Comparison of ENCODE assay signal across 22 cellular contexts in genomic region chr20:6504826-6505225, GRCh38.
DNase-seq lines count a peak whose midpoint lies in the region; ATAC-seq, FAIRE-seq and TF ChIP-seq lines count a peak whose summit lies in the region.
"Had no signal": no experiment of that assay in that cellular context is flagged by ENCODE, and none has a peak within 500 bp of the region (broad histone marks: within the 10 kb centered on the region; RNA-seq: fewer than 3 reads in every experiment).

No MANE protein-coding gene starts in this region.

- H2AK5ac ChIP-seq in mesendoderm (ENCODE audit: low read length) = no peak overlapping the region

- TF ChIP-seq RAD21 in HepG2 (CRISPR knock-in tag; IDR thresholded peaks at IDR 0.05) = no peak

- no peak for DNase-seq in HepG2 (ENCODE audit: low spot score)
- no peak for DNase-seq in right lobe of liver
- peak; percentile 19 for DNase-seq in RPMI7951 (ENCODE audit: low read depth)
- DNase-seq in epithelial cell of esophagus (ENCODE audit: low read depth) = peak; percentile 89
- DNase-seq in mesendoderm = peak; percentile 6
- DNase-seq in nephron progenitor cell = no peak
- DNase-seq in amygdala (lab: John Stamatoyannopoulos, UW) = no peak
- no peak for DNase-seq in DMS53 treated with DMSO at 0.1 percent for 48 hours (lab: John Stamatoyannopoulos, UW; ENCODE audit: unreplicated experiment)
- DNase-seq: Calu3, DMS153, H7, KBM-7, MM.1S, NCI-H2029, NCI-H2227 treated with DMSO at 0.1 percent for 48 hours, NCI-H69, SJCRH30 had no signal

- POLR2A ChIA-PET in HepG2 (lab: Yijun Ruan, JAX) = no interaction called here

- H3K36me3 Mint-ChIP-seq in nephron progenitor cell (ENCODE audit: low read depth) = no peaks in the 10 kb centered on the region

- no peak overlapping the region for H4K8ac ChIP-seq in mesendoderm (ENCODE audit: low read depth, low read length)

- no peak overlapping the region for H2BK5ac ChIP-seq in mesendoderm (ENCODE audit: low read length)

- H3K9me3 ChIP-seq in HepG2 (ENCODE audit: low read length) (peaks cover 6% of the 10 kb centered on the region; the same call in 1 of the 2 replicates), right lobe of liver (no peaks in the 10 kb centered on the region)
- H3K9me3 ChIP-seq: SJCRH30 had no signal

- peaks cover 14% of the 10 kb centered on the region for H3K4me1 Mint-ChIP-seq in nephron progenitor cell

- in situ Hi-C loops in HepG2 (cut with HindIII; ENCODE audit: extremely low pct_ligation_motif_present, low pct_unique_long_range_greater_than_20kb) = no loop called here

- TF ChIP-seq CTCF in HepG2 (CRISPR knock-in tag; IDR thresholded peaks at IDR 0.05) (no peak), right lobe of liver (IDR thresholded peaks at IDR 0.05) (no peak), epithelial cell of esophagus (IDR thresholded peaks at IDR 0.05; ENCODE audit: insufficient read depth, low read depth, low read length, missing control alignments) (no peak), nephron progenitor cell (IDR thresholded peaks at IDR 0.05) (no peak)

- FAIRE-seq in HepG2 (lab: Jason Lieb, UNC) = no peak
- FAIRE-seq: GM18507 had no signal

- H3K18ac ChIP-seq in mesendoderm (ENCODE audit: low read length) = no peak overlapping the region

- no peak overlapping the region for H3K4ac ChIP-seq in mesendoderm (ENCODE audit: low read depth, low read length)

- H3K4me2 ChIP-seq in HepG2 (ENCODE audit: low read depth, low read length) = no peak overlapping the region
- no peak overlapping the region for H3K4me2 ChIP-seq in mesendoderm (ENCODE audit: low read length)

- H3K56ac ChIP-seq in mesendoderm (ENCODE audit: low read length) = no peak overlapping the region

- H3K4me3 Mint-ChIP-seq in nephron progenitor cell = no peak overlapping the region

- H2BK15ac ChIP-seq in mesendoderm (replicated peaks; ENCODE audit: low read depth) = no peak overlapping the region

- ATAC-seq in HepG2 = no peak; the same call in 2 of the 3 replicates
- no peak for ATAC-seq in right lobe of liver
- ATAC-seq: Panc1, Right ventricle myocardium inferior, SK-N-SH treated with all-trans-retinoic acid at 6 μM for 48 hours had no signal

- no TSS peak for BruUV-seq in HepG2 (replicated peaks; lab: Mats Ljungman, UMichigan)

- TF ChIP-seq EP300 in HepG2 (IDR thresholded peaks at IDR 0.05; ENCODE audit: low read depth in 2 of 2, low read length in 2 of 2) (no peak), HepG2 (CRISPR knock-in tag; IDR thresholded peaks at IDR 0.05; ENCODE audit: borderline replicate concordance) (no peak)

- no peak overlapping the region for H2BK120ac ChIP-seq in mesendoderm (ENCODE audit: low read depth, low read length)

- no peaks in the 10 kb centered on the region for H3K36me3 ChIP-seq in HepG2 (replicated peaks in 1 of 2; ENCODE audit: control insufficient read depth in 1 of 2, insufficient read depth in 2 of 2, low read length in 2 of 2)
- H3K36me3 ChIP-seq in right lobe of liver = no peaks in the 10 kb centered on the region
- no peaks in the 10 kb centered on the region for H3K36me3 ChIP-seq in mesendoderm (ENCODE audit: control insufficient read depth, insufficient read depth, low read length)
- H3K36me3 ChIP-seq: SJCRH30 had no signal

- no peak overlapping the region for H3K27ac Mint-ChIP-seq in nephron progenitor cell

- no peaks in the 10 kb centered on the region for H3K27me3 ChIP-seq in HepG2 (ENCODE audit: control insufficient read depth in 1 of 2, insufficient read depth in 2 of 2, low read length in 2 of 2)
- H3K27me3 ChIP-seq in right lobe of liver = no peaks in the 10 kb centered on the region
- no peaks in the 10 kb centered on the region for H3K27me3 ChIP-seq in mesendoderm (ENCODE audit: insufficient read depth, low read length, poor library complexity)
- H3K27me3 ChIP-seq: SJCRH30 had no signal

- no peak overlapping the region for H3K4me3 ChIP-seq in HepG2 (replicated peaks in 1 of 3; ENCODE audit: insufficient read depth in 1 of 3, low read depth in 2 of 3, low read length in 3 of 3)
- no peak overlapping the region for H3K4me3 ChIP-seq in right lobe of liver
- no peak overlapping the region for H3K4me3 ChIP-seq in epithelial cell of esophagus (ENCODE audit: low read length)
- H3K4me3 ChIP-seq in mesendoderm (ENCODE audit: low read length) = no peak overlapping the region
- H3K4me3 ChIP-seq: SJCRH30 had no signal

- peaks cover 6% of the 10 kb centered on the region for H3K27me3 Mint-ChIP-seq in nephron progenitor cell (ENCODE audit: low read depth, poor library complexity)

- H2AFZ ChIP-seq in HepG2 (ENCODE audit: low read length) = no peak overlapping the region

- 21% methylated on average over 7 of the region's 7 CpGs for WGBS in HepG2 (ENCODE audit: low lambda C conversion rate)
- WGBS in right lobe of liver (ENCODE audit: insufficient coverage, low coverage, low lambda C conversion rate, missing lambda C conversion rate) = 42% methylated on average over 7 of the region's 7 CpGs
- no CpG with 5 or more reads among the region's 7 CpGs for WGBS in mesendoderm (ENCODE audit: extremely low coverage, insufficient coverage, low lambda C conversion rate)

- intact Hi-C loops in HepG2 (cut with micrococcal nuclease; ENCODE audit: unreplicated experiment) = no loop called here
- intact Hi-C loops in right lobe of liver (cut with DNase I) = no loop called here

- H3K9ac ChIP-seq in HepG2 (ENCODE audit: insufficient read depth, low read depth, low read length) (no peak overlapping the region), mesendoderm (ENCODE audit: low read length) (no peak overlapping the region)

- CTCF ChIA-PET in HepG2 (lab: Yijun Ruan, JAX; ENCODE audit: low intra/inter-chr PET ratio, low total read pairs) = no interaction called here

- H3K27ac ChIP-seq in HepG2 (ENCODE audit: extremely low read length, insufficient read depth, low read length) (no peak overlapping the region), right lobe of liver (no peak overlapping the region), mesendoderm (ENCODE audit: low read depth, low read length) (no peak overlapping the region)
- H3K27ac ChIP-seq: HL-60, SJCRH30 had no signal

- H4K20me1 ChIP-seq in HepG2 (ENCODE audit: insufficient read depth, low read length) = no peaks in the 10 kb centered on the region

- H3K4me1 ChIP-seq in HepG2 (ENCODE audit: insufficient read depth, low read length) (no peaks in the 10 kb centered on the region), right lobe of liver (no peaks in the 10 kb centered on the region), mesendoderm (ENCODE audit: control insufficient read depth, low read depth, low read length) (no peaks in the 10 kb centered on the region)
- H3K4me1 ChIP-seq: SJCRH30 had no signal

- H3K79me2 ChIP-seq in HepG2 (ENCODE audit: insufficient read depth, low read length) (no peaks in the 10 kb centered on the region), mesendoderm (ENCODE audit: control insufficient read depth, insufficient read depth, low read length) (no peaks in the 10 kb centered on the region)

- no peak overlapping the region for H3K23ac ChIP-seq in mesendoderm (ENCODE audit: low read length)

- H4K5ac ChIP-seq in mesendoderm (ENCODE audit: low read length) = no peak overlapping the region

- no peaks in the 10 kb centered on the region for H3K9me3 Mint-ChIP-seq in nephron progenitor cell

- H3K79me1 ChIP-seq in mesendoderm (ENCODE audit: low read length) = no peaks in the 10 kb centered on the region

- TF ChIP-seq POLR2A in HepG2 (IDR thresholded peaks at IDR 0.05; ENCODE audit: insufficient read depth in 1 of 2, low read depth in 2 of 2, low read length in 2 of 2) = no peak
- TF ChIP-seq POLR2A in right lobe of liver (IDR thresholded peaks at IDR 0.05) = no peak

TF ChIP-seq in HepG2, 621 proteins besides CTCF, POLR2A, EP300 and RAD21:
- TF ChIP-seq ZBTB21 (CRISPR knock-in tag; IDR thresholded peaks at IDR 0.05) (0 out of 2 replicates have a peak, but pooled peaks have one; percentile 47), ZNF383 (CRISPR knock-in tag; IDR thresholded peaks at IDR 0.05; ENCODE audit: borderline replicate concordance) (no peak)

Comparison
In these comparisons a context has a peak if more than half of its experiments do, and no peak if none do; other contexts are left out.
1. DNase-seq: peak in RPMI7951 (single experiment), epithelial cell of esophagus (single experiment) and mesendoderm (single experiment); none in HepG2 (single experiment), right lobe of liver (0 of 3), nephron progenitor cell (single experiment), amygdala (0 of 56) and DMS53 treated with DMSO at 0.1 percent for 48 hours (single experiment).